Comparison of ENCODE assay signal across 1 cellular context in the genomic region with DNA sequence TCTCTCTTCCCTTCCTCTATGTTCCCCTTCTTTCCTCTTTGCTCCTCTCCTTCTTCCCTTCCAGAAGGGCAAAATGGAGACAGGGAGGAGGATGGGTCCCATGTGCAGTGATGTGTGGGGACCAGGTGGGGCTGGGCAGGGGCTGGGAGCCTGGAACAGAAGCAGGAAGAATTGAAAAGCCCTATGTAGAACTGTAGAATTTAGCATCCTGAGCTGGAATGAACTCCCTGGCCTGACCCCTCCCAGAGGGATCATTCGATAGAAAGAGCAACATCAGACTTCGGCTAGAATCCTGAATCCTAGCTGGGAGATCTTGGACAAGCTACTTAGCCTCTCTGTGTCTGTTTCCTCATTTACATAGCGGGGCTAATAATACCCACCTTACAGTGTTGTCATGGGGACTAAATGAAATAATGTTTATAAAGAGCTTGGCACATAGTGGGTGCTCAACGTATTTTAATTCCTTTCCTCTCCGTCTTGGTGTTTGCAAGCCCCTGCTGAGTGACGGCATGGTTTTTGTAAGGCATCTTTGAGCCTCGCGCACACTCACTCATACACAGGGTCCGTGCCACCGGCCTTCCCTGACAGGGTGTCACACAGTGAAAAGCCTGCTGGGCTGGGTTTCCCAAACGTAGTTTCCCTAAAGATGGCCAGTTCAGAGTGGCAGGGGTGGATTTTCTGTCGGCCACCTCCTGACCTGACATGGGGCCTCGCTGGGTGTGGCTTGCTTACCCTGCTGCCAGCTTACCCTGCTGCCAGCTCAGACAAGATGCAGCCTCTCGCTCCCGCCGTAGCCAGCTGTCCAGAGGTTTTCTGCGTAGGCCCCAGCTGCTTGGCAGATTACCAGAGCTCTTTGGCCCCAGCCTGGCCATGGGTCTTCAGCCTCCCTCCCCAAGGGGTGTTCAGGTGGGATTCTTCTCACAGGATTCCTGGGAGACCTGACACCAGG.
TF ChIP-seq lines count a peak whose summit lies in the region.

No MANE protein-coding gene starts in this region.

TF ChIP-seq in IMR-90, 13 proteins besides CTCF, POLR2A, EP300 and RAD21:
- TF ChIP-seq CEBPB (IDR thresholded peaks at IDR 0.05; ENCODE audit: low read depth, low read length), result no peak
- no peak for TF ChIP-seq MAFK (IDR thresholded peaks at IDR 0.05; ENCODE audit: low read depth, low read length)
- TF ChIP-seq FOS (IDR thresholded peaks at IDR 0.05; ENCODE audit: low read depth, low read length), result no peak
- no peak for TF ChIP-seq NFE2L2 (IDR thresholded peaks at IDR 0.05; ENCODE audit: low read depth, low read length)
- TF ChIP-seq RFX5 (IDR thresholded peaks at IDR 0.05; ENCODE audit: low read depth, low read length), result no peak
- no peak for TF ChIP-seq MXI1 (IDR thresholded peaks at IDR 0.05; ENCODE audit: borderline replicate concordance, low read depth, low read length)
- TF ChIP-seq, protein P1, sequence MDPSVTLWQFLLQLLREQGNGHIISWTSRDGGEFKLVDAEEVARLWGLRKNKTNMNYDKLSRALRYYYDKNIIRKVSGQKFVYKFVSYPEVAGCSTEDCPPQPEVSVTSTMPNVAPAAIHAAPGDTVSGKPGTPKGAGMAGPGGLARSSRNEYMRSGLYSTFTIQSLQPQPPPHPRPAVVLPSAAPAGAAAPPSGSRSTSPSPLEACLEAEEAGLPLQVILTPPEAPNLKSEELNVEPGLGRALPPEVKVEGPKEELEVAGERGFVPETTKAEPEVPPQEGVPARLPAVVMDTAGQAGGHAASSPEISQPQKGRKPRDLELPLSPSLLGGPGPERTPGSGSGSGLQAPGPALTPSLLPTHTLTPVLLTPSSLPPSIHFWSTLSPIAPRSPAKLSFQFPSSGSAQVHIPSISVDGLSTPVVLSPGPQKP (IDR thresholded peaks at IDR 0.05; ENCODE audit: borderline replicate concordance, low read depth, low read length), result no peak
- TF ChIP-seq, protein P2, sequence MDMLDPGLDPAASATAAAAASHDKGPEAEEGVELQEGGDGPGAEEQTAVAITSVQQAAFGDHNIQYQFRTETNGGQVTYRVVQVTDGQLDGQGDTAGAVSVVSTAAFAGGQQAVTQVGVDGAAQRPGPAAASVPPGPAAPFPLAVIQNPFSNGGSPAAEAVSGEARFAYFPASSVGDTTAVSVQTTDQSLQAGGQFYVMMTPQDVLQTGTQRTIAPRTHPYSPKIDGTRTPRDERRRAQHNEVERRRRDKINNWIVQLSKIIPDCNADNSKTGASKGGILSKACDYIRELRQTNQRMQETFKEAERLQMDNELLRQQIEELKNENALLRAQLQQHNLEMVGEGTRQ (IDR thresholded peaks at IDR 0.05; ENCODE audit: low read depth, low read length), result no peak
- no peak for TF ChIP-seq RCOR1 (IDR thresholded peaks at IDR 0.05; ENCODE audit: insufficient replicate concordance, low read length)
